ENCODE assay signal across 26 cellular contexts in the genomic region with DNA sequence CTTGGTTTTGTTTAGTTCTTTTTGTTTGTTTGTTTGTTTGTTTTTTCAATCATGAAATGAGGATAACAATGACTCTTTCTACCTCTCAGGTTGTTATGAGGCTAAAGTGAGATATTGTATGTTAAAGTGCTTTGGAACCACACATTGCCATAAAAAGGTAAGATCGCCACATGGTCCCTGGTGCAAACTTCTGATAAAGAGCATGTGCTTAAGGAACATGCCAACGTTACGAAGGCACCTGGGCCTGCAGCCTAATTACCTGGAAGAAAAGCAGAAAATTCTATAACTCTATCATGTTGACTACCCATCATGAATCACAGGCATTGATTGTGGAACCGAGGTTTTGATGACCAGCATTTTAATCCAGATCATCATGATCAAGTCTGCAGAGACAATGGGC.
A peak's percentile ranks its signal among the peaks of the same experiment; 100 is the strongest.
DNase-seq lines count a peak whose midpoint lies in the region; ATAC-seq, FAIRE-seq and TF ChIP-seq lines count a peak whose summit lies in the region.
"Had no signal": no experiment of that assay in that cellular context is flagged by ENCODE, and none has a peak within 500 bp of the region (broad histone marks: within the 10 kb centered on the region; RNA-seq: fewer than 3 reads in every experiment).

No MANE protein-coding gene starts in this region.

- H3K9me2 ChIP-seq in GM23338 (ENCODE audit: insufficient read depth): no peaks in the 10 kb centered on the region

- CTCF ChIA-PET in HepG2 (lab: Yijun Ruan, JAX; ENCODE audit: low intra/inter-chr PET ratio, low total read pairs) (no interaction called here), K562 (lab: Yijun Ruan, JAX; ENCODE audit: low intra/inter-chr PET ratio) (no interaction called here)

- ATAC-seq in HepG2 (no peak), right lobe of liver (no peak), GM23338 (no peak), K562 (no peak), GM21723 (IDR thresholded peaks at IDR 0.05; ENCODE audit: unreplicated experiment) (no peak)

- H3K9me3 Mint-ChIP-seq in GM23338: peaks cover 4% of the 10 kb centered on the region; the same call in 1 of the 3 replicates
- H3K9me3 Mint-ChIP-seq: CD8-positive, alpha-beta memory T cell had no signal

- WGBS in HepG2 (ENCODE audit: low lambda C conversion rate): 48% methylated on average over 4 of the region's 4 CpGs
- WGBS in right lobe of liver (ENCODE audit: insufficient coverage, low coverage, low lambda C conversion rate, missing lambda C conversion rate): 67% methylated on average over 3 of the region's 4 CpGs
- WGBS in K562 (ENCODE audit: insufficient coverage, low coverage, missing lambda C conversion rate): 8% methylated on average over 4 of the region's 4 CpGs

- DNase-seq in HepG2 (ENCODE audit: low spot score) (no peak), right lobe of liver (no peak), GM23338 (ENCODE audit: low spot score) (no peak), K562 (ENCODE audit: extremely low read depth in 1 of 4, low spot score in 3 of 4) (no peak), HuH-7.5 (ENCODE audit: low spot score) (no peak)
- DNase-seq: 8988T; ACHN; BE2C; C1 segment of cervical spinal cord; CD4-positive, alpha-beta memory T cell; CD4-positive, CD25-positive, alpha-beta regulatory T cell; CD8-positive, alpha-beta memory T cell; COR-L47; DMS 273 treated with DMSO at 0.1 percent for 48 hours; DMS153; DMS53; DMS79; DND-41; EL; GDM1 had no signal

- no peak overlapping the region for H3K4me3 Mint-ChIP-seq in GM23338
- H3K4me3 Mint-ChIP-seq: CD14-positive monocyte; CD4-positive, alpha-beta memory T cell; CD4-positive, CD25-positive, alpha-beta regulatory T cell; CD8-positive, alpha-beta memory T cell had no signal

- H2AFZ ChIP-seq in HepG2 (ENCODE audit: low read length): no peak overlapping the region
- H2AFZ ChIP-seq in GM23338: 0 out of 2 replicates have a peak overlapping the region, but pooled peaks have one; percentile 38
- no peak overlapping the region for H2AFZ ChIP-seq in K562 (ENCODE audit: low read depth, low read length)

- peaks cover 3 to 27% of the 10 kb centered on the region in 2 experiments; a peak in 3 of 5 replicates for H3K27me3 ChIP-seq in HepG2 (ENCODE audit: control insufficient read depth in 1 of 2, insufficient read depth in 2 of 2, low read length in 2 of 2)
- no peaks in the 10 kb centered on the region for H3K27me3 ChIP-seq in right lobe of liver
- no peaks in the 10 kb centered on the region for H3K27me3 ChIP-seq in GM23338 (ENCODE audit: insufficient read depth)
- H3K27me3 ChIP-seq in K562 (ENCODE audit: control insufficient read depth in 2 of 2, insufficient read depth in 2 of 2, low read length in 2 of 2): peaks cover 11 to 39% of the 10 kb centered on the region in 2 experiments
- H3K27me3 ChIP-seq: BE2C, BLaER1 had no signal

- in situ Hi-C loops in HepG2 (cut with HindIII; ENCODE audit: extremely low pct_ligation_motif_present, low pct_unique_long_range_greater_than_20kb): no loop called here
- in situ Hi-C loops in K562 (cut with MboI): no loop called here

- FAIRE-seq in HepG2 (lab: Jason Lieb, UNC) (no peak), K562 (lab: Jason Lieb, UNC) (no peak)
- FAIRE-seq: A204.1, GM12891, GM19239 had no signal

- H3K36me3 Mint-ChIP-seq in GM23338 (ENCODE audit: low read depth): no peaks in the 10 kb centered on the region; the same call in 2 of the 3 replicates
- H3K36me3 Mint-ChIP-seq: CD14-positive monocyte; CD4-positive, alpha-beta memory T cell; CD4-positive, CD25-positive, alpha-beta regulatory T cell; CD8-positive, alpha-beta memory T cell had no signal

- H3K9me3 ChIP-seq in HepG2 (ENCODE audit: low read length) (no peaks in the 10 kb centered on the region), right lobe of liver (no peaks in the 10 kb centered on the region), K562 (replicated peaks; ENCODE audit: control insufficient read depth, insufficient read depth, low read depth, low read length) (no peaks in the 10 kb centered on the region)
- H3K9me3 ChIP-seq: BE2C, BLaER1 had no signal

- H3K4me2 ChIP-seq in HepG2 (ENCODE audit: low read depth, low read length) (no peak overlapping the region), GM23338 (no peak overlapping the region), K562 (ENCODE audit: insufficient read depth, low read length) (no peak overlapping the region)
- H3K4me2 ChIP-seq: BLaER1 had no signal

- no peak overlapping the region for H3K27ac Mint-ChIP-seq in GM23338
- H3K27ac Mint-ChIP-seq: CD4-positive, alpha-beta memory T cell; CD4-positive, CD25-positive, alpha-beta regulatory T cell; CD8-positive, alpha-beta memory T cell had no signal

- H3K27ac ChIP-seq in HepG2 (ENCODE audit: extremely low read length, insufficient read depth, low read length) (no peak overlapping the region), right lobe of liver (no peak overlapping the region), GM23338 (ENCODE audit: low read depth) (no peak overlapping the region), K562 (ENCODE audit: extremely low read depth, low read depth, low read length) (no peak overlapping the region)
- H3K27ac ChIP-seq: BLaER1 had no signal

- no peak overlapping the region for H3K4me3 ChIP-seq in HepG2 (replicated peaks in 1 of 3; ENCODE audit: insufficient read depth in 1 of 3, low read depth in 2 of 3, low read length in 3 of 3)
- H3K4me3 ChIP-seq in right lobe of liver: no peak overlapping the region
- H3K4me3 ChIP-seq in GM23338: no peak overlapping the region
- H3K4me3 ChIP-seq in K562: no peak overlapping the region
- H3K4me3 ChIP-seq: BLaER1 had no signal

- no peaks in the 10 kb centered on the region for H3F3A ChIP-seq in GM23338 (replicated peaks; ENCODE audit: low read depth)

- peaks cover 25% of the 10 kb centered on the region for H3K4me1 Mint-ChIP-seq in GM23338
- H3K4me1 Mint-ChIP-seq: CD4-positive, alpha-beta memory T cell; CD4-positive, CD25-positive, alpha-beta regulatory T cell; CD8-positive, alpha-beta memory T cell had no signal

- H3K27me3 Mint-ChIP-seq in GM23338 (ENCODE audit: insufficient read depth, low read depth, poor library complexity): peaks cover 4% of the 10 kb centered on the region

- TF ChIP-seq EP300 in HepG2 (IDR thresholded peaks at IDR 0.05; ENCODE audit: low read depth in 2 of 2, low read length in 2 of 2): no peak
- TF ChIP-seq EP300 in HepG2 (CRISPR knock-in tag; IDR thresholded peaks at IDR 0.05; ENCODE audit: borderline replicate concordance): no peak
- no peak for TF ChIP-seq EP300 in K562 (IDR thresholded peaks at IDR 0.05; ENCODE audit: low read length)

- H4K20me1 ChIP-seq in HepG2 (ENCODE audit: insufficient read depth, low read length) (no peaks in the 10 kb centered on the region), GM23338 (replicated peaks; ENCODE audit: insufficient read depth) (no peaks in the 10 kb centered on the region), K562 (replicated peaks; ENCODE audit: control insufficient read depth, insufficient read depth, low read length) (no peaks in the 10 kb centered on the region)
- H4K20me1 ChIP-seq: BLaER1 had no signal

- intact Hi-C loops in HepG2 (cut with micrococcal nuclease; ENCODE audit: unreplicated experiment) (no loop called here), right lobe of liver (cut with DNase I) (no loop called here), K562 (cut with micrococcal nuclease) (no loop called here)

- no peaks in the 10 kb centered on the region for H3K36me3 ChIP-seq in HepG2 (replicated peaks in 1 of 2; ENCODE audit: control insufficient read depth in 1 of 2, insufficient read depth in 2 of 2, low read length in 2 of 2)
- H3K36me3 ChIP-seq in right lobe of liver: no peaks in the 10 kb centered on the region
- H3K36me3 ChIP-seq in GM23338 (ENCODE audit: insufficient read depth): no peaks in the 10 kb centered on the region
- H3K36me3 ChIP-seq in K562 (ENCODE audit: control insufficient read depth, insufficient read depth, low read length): no peaks in the 10 kb centered on the region
- H3K36me3 ChIP-seq: BE2C, BLaER1 had no signal

- H3K4me1 ChIP-seq in HepG2 (ENCODE audit: insufficient read depth, low read length) (no peaks in the 10 kb centered on the region), right lobe of liver (no peaks in the 10 kb centered on the region), GM23338 (ENCODE audit: insufficient read depth) (peaks cover 17% of the 10 kb centered on the region), K562 (replicated peaks in 1 of 2; ENCODE audit: control insufficient read depth in 2 of 2, insufficient read depth in 2 of 2, low read length in 2 of 2) (peaks cover 0 to 17% of the 10 kb centered on the region in 2 experiments; a peak in 3 of 5 replicates)

- H3K79me2 ChIP-seq in HepG2 (ENCODE audit: insufficient read depth, low read length) (no peaks in the 10 kb centered on the region), GM23338 (replicated peaks; ENCODE audit: insufficient read depth) (no peaks in the 10 kb centered on the region), K562 (ENCODE audit: control insufficient read depth, insufficient read depth, low read length) (no peaks in the 10 kb centered on the region)

- H3K9ac ChIP-seq in HepG2 (ENCODE audit: insufficient read depth, low read depth, low read length): no peak overlapping the region
- no peak overlapping the region for H3K9ac ChIP-seq in K562 (ENCODE audit: insufficient read depth in 1 of 2, low read depth in 2 of 2, low read length in 2 of 2)
- H3K9ac ChIP-seq: BLaER1 had no signal

- TF ChIP-seq RAD21 in HepG2 (CRISPR knock-in tag; IDR thresholded peaks at IDR 0.05): no peak
- no peak for TF ChIP-seq RAD21 in K562 (CRISPR knock-in tag; conservative IDR thresholded peaks at IDR 0.05 in 1 of 2, IDR thresholded peaks at IDR 0.05 in 1 of 2)

- TF ChIP-seq POLR2A in HepG2 (IDR thresholded peaks at IDR 0.05; ENCODE audit: insufficient read depth in 1 of 2, low read depth in 2 of 2, low read length in 2 of 2): no peak
- TF ChIP-seq POLR2A in right lobe of liver (IDR thresholded peaks at IDR 0.05): no peak
- no peak for TF ChIP-seq POLR2A in K562 (conservative IDR thresholded peaks at IDR 0.05)

- POLR2A ChIA-PET in HepG2 (lab: Yijun Ruan, JAX): no interaction called here
- POLR2A ChIA-PET in K562 (lab: Yijun Ruan, JAX): no interaction called here

- no peaks in the 10 kb centered on the region for H3K9me1 ChIP-seq in K562 (ENCODE audit: control insufficient read depth, insufficient read depth, low read length)

- no TSS peak for BruUV-seq in HepG2 (replicated peaks; lab: Mats Ljungman, UMichigan)
- no TSS peak for BruUV-seq in K562 (replicated peaks; lab: Mats Ljungman, UMichigan)

- TF ChIP-seq CTCF in HepG2 (CRISPR knock-in tag; IDR thresholded peaks at IDR 0.05) (no peak), right lobe of liver (IDR thresholded peaks at IDR 0.05) (no peak), GM23338 (conservative IDR thresholded peaks at IDR 0.05; ENCODE audit: low read depth in 2 of 2) (no peak), K562 (IDR thresholded peaks at IDR 0.05 in 2 of 3, conservative IDR thresholded peaks at IDR 0.05 in 1 of 3; ENCODE audit: insufficient read depth in 2 of 3, low read depth in 1 of 3, low read length in 3 of 3) (no peak)

TF ChIP-seq in GM23338, 12 proteins besides CTCF, POLR2A, EP300 and RAD21 (continues in another document):
- TF ChIP-seq ZNF114 (CRISPR knock-in tag; IDR thresholded peaks at IDR 0.05) (no peak), ZNF331 (CRISPR knock-in tag; IDR thresholded peaks at IDR 0.05; ENCODE audit: low read depth) (no peak)

TF ChIP-seq in K562, 482 proteins besides CTCF, POLR2A, EP300 and RAD21 (continues in another document):
- TF ChIP-seq FOXP1 (CRISPR knock-in tag; IDR thresholded peaks at IDR 0.05) (no peak), NR4A1 (CRISPR knock-in tag; IDR thresholded peaks at IDR 0.05) (no peak), NR4A1 (tag; IDR thresholded peaks at IDR 0.05) (no peak)
